In the genomic region with DNA sequence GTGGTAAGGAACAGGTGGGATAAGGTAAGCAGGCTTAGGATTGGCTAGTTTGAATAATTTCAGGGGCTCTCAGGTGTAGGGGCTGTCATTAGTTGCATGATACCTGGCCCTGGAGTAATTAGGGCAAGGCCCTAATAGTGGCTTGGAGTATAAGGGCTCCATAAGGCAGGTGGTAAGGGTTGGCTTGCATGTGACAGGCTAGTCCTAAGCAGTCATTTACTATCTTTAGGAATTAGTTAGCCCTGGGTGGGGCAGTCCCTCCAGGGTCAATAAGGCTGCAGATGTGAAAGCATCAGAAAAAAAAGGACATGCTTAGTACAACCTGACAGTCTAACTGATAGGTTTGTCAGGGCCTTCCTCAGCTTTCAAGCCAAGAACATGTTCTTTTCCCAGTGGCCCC, we compare ENCODE assay signal across 18 cellular contexts. TPM values are rescaled to one million over a fixed set of nuclear protein-coding genes. Genes with fewer than 3 reads are reported as not detected.
A peak's percentile ranks its signal among the peaks of the same experiment; 100 is the strongest.
DNase-seq lines count a peak whose midpoint lies in the region; ATAC-seq lines count a peak whose summit lies in the region.
"Had no signal": no experiment of that assay in that cellular context is flagged by ENCODE, and none has a peak within 500 bp of the region (broad histone marks: within the 10 kb centered on the region; RNA-seq: fewer than 3 reads in every experiment).

No MANE protein-coding gene starts in this region.

- no peaks in the 10 kb centered on the region for H3K27me3 Mint-ChIP-seq in stimulated activated memory B cell treated with anti-CD40 and anti-IgM and Interleukin-4, amounts not matched to agents 10 μg/mL and 1 μg/mL and 100 μg/mL, for 72 hours

- intact Hi-C loops in cardiac septum (cut with DNase I): no loop called here

- H3K27ac ChIP-seq in Karpas-422 (ENCODE audit: low read length) (no peak overlapping the region), epithelial cell of prostate (peak overlapping the region; percentile 41)
- H3K27ac ChIP-seq: A549, GM23248, HL-60 had no signal

- no peaks in the 10 kb centered on the region for H3K9me2 ChIP-seq in Karpas-422 (replicated peaks; ENCODE audit: insufficient read depth, low read length)

- no peak overlapping the region for H3K9ac ChIP-seq in Karpas-422 (ENCODE audit: low read length)
- H3K9ac ChIP-seq: GM23248 had no signal

- no peak overlapping the region for H3K4me3 ChIP-seq in Karpas-422 (ENCODE audit: low read length)
- H3K4me3 ChIP-seq: A549, GM23248, K562 had no signal

- DNase-seq in Karpas-422 (peak; percentile 5), epithelial cell of prostate (ENCODE audit: low read depth, low spot score) (no peak), cardiac septum (ENCODE audit: low spot score) (no peak), NCI-H524 (lab: John Stamatoyannopoulos, UW) (no peak)
- no peak for DNase-seq in effector CD8-positive, alpha-beta T cell (lab: John Stamatoyannopoulos, UW)
- DNase-seq: CD8-positive, alpha-beta T cell; COR-L47; DMS153; DMS79 treated with DMSO at 0.1 percent for 48 hours; EL; GM23248 had no signal

- no peaks in the 10 kb centered on the region for H4K20me1 ChIP-seq in Karpas-422 (ENCODE audit: insufficient read depth, low read depth, low read length)

- H3K4me2 ChIP-seq in Karpas-422 (ENCODE audit: low read depth, low read length, poor library complexity, severe bottlenecking): no peak overlapping the region
- H3K4me2 ChIP-seq: A549 had no signal

- H3K36me3 Mint-ChIP-seq in stimulated activated memory B cell treated with anti-CD40 and anti-IgM and Interleukin-4, amounts not matched to agents 10 μg/mL and 1 μg/mL and 100 μg/mL, for 72 hours: no peaks in the 10 kb centered on the region
- H3K36me3 Mint-ChIP-seq: CD14-positive monocyte; CD8-positive, alpha-beta T cell had no signal

- H3K9me3 ChIP-seq in Karpas-422 (ENCODE audit: low read length): no peaks in the 10 kb centered on the region
- H3K9me3 ChIP-seq: A549 had no signal

- H3K27ac Mint-ChIP-seq in stimulated activated memory B cell treated with anti-CD40 and anti-IgM and Interleukin-4, amounts not matched to agents 10 μg/mL and 1 μg/mL and 100 μg/mL, for 72 hours: no peak overlapping the region
- H3K27ac Mint-ChIP-seq: CD8-positive, alpha-beta T cell had no signal

- H3K4me1 ChIP-seq in Karpas-422 (ENCODE audit: low read length): no peaks in the 10 kb centered on the region
- H3K4me1 ChIP-seq: A549 had no signal

- H3K79me2 ChIP-seq in Karpas-422 (ENCODE audit: low read length): no peaks in the 10 kb centered on the region

- peak; percentile 55 for ATAC-seq in HG02938 (IDR thresholded peaks at IDR 0.05; ENCODE audit: unreplicated experiment)
- ATAC-seq in stimulated activated memory B cell treated with anti-CD40 and anti-IgM and Interleukin-4, amounts not matched to agents 10 μg/mL and 1 μg/mL and 100 μg/mL, for 72 hours: peak; percentile 34
- ATAC-seq: A549; CD8-positive, alpha-beta T cell; HCT116; K562 had no signal

- H3K4me1 Mint-ChIP-seq in stimulated activated memory B cell treated with anti-CD40 and anti-IgM and Interleukin-4, amounts not matched to agents 10 μg/mL and 1 μg/mL and 100 μg/mL, for 72 hours: peaks cover 4% of the 10 kb centered on the region

- no peaks in the 10 kb centered on the region for H3K27me3 ChIP-seq in Karpas-422 (ENCODE audit: low read length)

- no peaks in the 10 kb centered on the region for H3K36me3 ChIP-seq in Karpas-422 (ENCODE audit: insufficient read depth, low read length)

- no peak overlapping the region for H3K4me3 Mint-ChIP-seq in stimulated activated memory B cell treated with anti-CD40 and anti-IgM and Interleukin-4, amounts not matched to agents 10 μg/mL and 1 μg/mL and 100 μg/mL, for 72 hours
- H3K4me3 Mint-ChIP-seq: CD14-positive monocyte; CD8-positive, alpha-beta T cell had no signal

- no peaks in the 10 kb centered on the region for H3K9me3 Mint-ChIP-seq in stimulated activated memory B cell treated with anti-CD40 and anti-IgM and Interleukin-4, amounts not matched to agents 10 μg/mL and 1 μg/mL and 100 μg/mL, for 72 hours
- H3K9me3 Mint-ChIP-seq: CD8-positive, alpha-beta T cell had no signal

- H2AFZ ChIP-seq in Karpas-422 (ENCODE audit: low read length): no peak overlapping the region
- H2AFZ ChIP-seq: GM23248 had no signal

RNA-seq across cellular contexts. Expression of a gene that starts 7.8 kb away (rescaled TPM):
- not detected in 2 replicates for total RNA-seq in Karpas-422 (2014; rRNA removed; shearing (Covaris generic); ENCODE audit: low replicate concordance)
- total RNA-seq in cardiac septum: not detected
- total RNA-seq: CD8-positive, alpha-beta T cell; GM23248; K562 had no signal
